In genomic region chr7:92397542-92397941, GRCh38 we compare ENCODE assay signal across 34 cellular contexts.
"Had no signal": no experiment of that assay in that cellular context is flagged by ENCODE, and none has a peak within 500 bp of the region (broad histone marks: within the 10 kb centered on the region; RNA-seq: fewer than 3 reads in every experiment).

No MANE protein-coding gene starts in this region.

- DNase-seq: Karpas-422, Kasumi-1, KG1, MG63, MM.1S, MV-4-11, NCI-H1048, NCI-H1092, NCI-H1092 treated with DMSO at 0.1 percent for 48 hours, NCI-H1105, NCI-H1105 treated with DMSO at 0.1 percent for 48 hours, NCI-H1417, NCI-H1417 treated with DMSO at 0.1 percent for 48 hours, NCI-H1436, NCI-H1436 treated with DMSO at 0.1 percent for 48 hours, NCI-H146, NCI-H1694, NCI-H1694 treated with DMSO at 0.1 percent for 48 hours, NCI-H187, NCI-H187 treated with DMSO at 0.1 percent for 48 hours, NCI-H1930, NCI-H2029, NCI-H2029 treated with DMSO at 0.1 percent for 48 hours, NCI-H2081, NCI-H2081 treated with DMSO at 0.1 percent for 48 hours, NCI-H2107, NCI-H2171, NCI-H2171 treated with DMSO at 0.1 percent for 48 hours, NCI-H2227 treated with DMSO at 0.1 percent for 48 hours, NCI-H226, NCI-H345, NCI-H446, NCI-H446 treated with DMSO at 0.1 percent for 48 hours had no signal

- H3K27ac ChIP-seq: KMS-11 had no signal

- H3K9me3 ChIP-seq: MG63 had no signal

- H3K4me3 ChIP-seq: MG63 had no signal

- H3K27me3 ChIP-seq: MG63 had no signal
